Comparison of ENCODE assay signal across 11 cellular contexts in the genomic region with DNA sequence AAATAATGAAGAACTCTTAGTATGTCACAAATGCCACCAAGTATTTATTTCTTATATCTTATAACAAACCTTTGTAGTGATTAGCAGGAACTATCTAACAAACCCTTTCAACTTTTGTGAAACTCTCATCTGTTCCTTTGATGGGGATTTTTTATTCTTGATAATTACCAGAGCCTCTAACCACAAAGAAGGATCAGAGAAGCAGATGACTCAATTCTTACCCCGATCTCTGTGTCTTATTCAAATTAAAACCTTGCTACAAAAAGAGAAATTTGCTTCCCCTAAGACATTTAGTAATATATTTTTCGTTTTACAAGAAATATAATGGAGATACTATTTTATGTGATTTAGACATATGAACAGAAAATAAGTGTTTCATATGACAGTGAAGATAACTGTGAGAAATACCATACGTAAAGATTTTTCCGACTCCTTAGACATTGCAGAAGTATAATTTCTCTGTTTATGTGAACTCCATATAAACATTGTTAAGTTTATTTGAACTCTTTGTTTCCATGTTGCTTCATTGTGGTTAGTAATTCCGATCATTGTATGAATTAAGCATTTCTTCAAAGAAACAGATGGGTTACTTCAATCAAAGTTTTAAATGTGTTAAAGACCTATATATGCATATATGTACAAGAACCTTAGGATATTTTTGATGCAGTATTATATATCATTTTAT.
DNase-seq lines count a peak whose midpoint lies in the region; ATAC-seq lines count a peak whose summit lies in the region.
"Had no signal": no experiment of that assay in that cellular context is flagged by ENCODE, and none has a peak within 500 bp of the region (broad histone marks: within the 10 kb centered on the region; RNA-seq: fewer than 3 reads in every experiment).

No MANE protein-coding gene starts in this region.

- no peak overlapping the region for H3K4me3 Mint-ChIP-seq in activated naive CD4-positive, alpha-beta T cell treated with anti-CD3 and anti-CD28 coated beads, Interleukin-2, amount 50 U/mL, for 24 hours
- H3K4me3 Mint-ChIP-seq in stimulated activated naive CD8-positive, alpha-beta T cell treated with anti-CD3 and anti-CD28 coated beads, Interleukin-15, amount 100 ng/mL, for 72 hours: peak overlapping the region; percentile 39 to 62

- no peaks in the 10 kb centered on the region for H3K36me3 ChIP-seq in Karpas-422 (ENCODE audit: insufficient read depth, low read length)
- H3K36me3 ChIP-seq: ovary had no signal

- peaks cover 9% of the 10 kb centered on the region for H3K9me3 Mint-ChIP-seq in activated naive CD4-positive, alpha-beta T cell treated with anti-CD3 and anti-CD28 coated beads, Interleukin-2, amount 50 U/mL, for 24 hours
- H3K9me3 Mint-ChIP-seq in stimulated activated naive CD8-positive, alpha-beta T cell treated with anti-CD3 and anti-CD28 coated beads, Interleukin-15, amount 100 ng/mL, for 72 hours: peaks cover 0 to under 1% of the 10 kb centered on the region in 2 donors

- H3K79me2 ChIP-seq in Karpas-422 (ENCODE audit: low read length): no peaks in the 10 kb centered on the region

- H3K9me3 ChIP-seq in Karpas-422 (ENCODE audit: low read length): no peaks in the 10 kb centered on the region
- H3K9me3 ChIP-seq: ovary had no signal

- no peaks in the 10 kb centered on the region for H3K9me2 ChIP-seq in Karpas-422 (replicated peaks; ENCODE audit: insufficient read depth, low read length)

- peak; percentile 99 for ATAC-seq in HG02610 (IDR thresholded peaks at IDR 0.05; ENCODE audit: unreplicated experiment)
- peak; percentile 90 for ATAC-seq in stimulated activated naive CD8-positive, alpha-beta T cell treated with anti-CD3 and anti-CD28 coated beads, Interleukin-15, amount 100 ng/mL, for 72 hours

- no peaks in the 10 kb centered on the region for H4K20me1 ChIP-seq in Karpas-422 (ENCODE audit: insufficient read depth, low read depth, low read length)

- no peak overlapping the region for H3K9ac ChIP-seq in Karpas-422 (ENCODE audit: low read length)

- H3K36me3 Mint-ChIP-seq in activated naive CD4-positive, alpha-beta T cell treated with anti-CD3 and anti-CD28 coated beads, Interleukin-2, amount 50 U/mL, for 24 hours: peaks cover 8% of the 10 kb centered on the region

- no peak overlapping the region for H3K27ac ChIP-seq in Karpas-422 (ENCODE audit: low read length)
- H3K27ac ChIP-seq: ovary had no signal

- H3K27ac Mint-ChIP-seq in activated naive CD4-positive, alpha-beta T cell treated with anti-CD3 and anti-CD28 coated beads, Interleukin-2, amount 50 U/mL, for 24 hours: peak overlapping the region; percentile 53
- H3K27ac Mint-ChIP-seq in stimulated activated naive CD8-positive, alpha-beta T cell treated with anti-CD3 and anti-CD28 coated beads, Interleukin-15, amount 100 ng/mL, for 72 hours: peak overlapping the region in 1 of 2 donors; percentile 79

- peaks cover 39% of the 10 kb centered on the region for H3K4me1 Mint-ChIP-seq in activated naive CD4-positive, alpha-beta T cell treated with anti-CD3 and anti-CD28 coated beads, Interleukin-2, amount 50 U/mL, for 24 hours
- peaks cover 42% of the 10 kb centered on the region for H3K4me1 Mint-ChIP-seq in stimulated activated naive CD8-positive, alpha-beta T cell treated with anti-CD3 and anti-CD28 coated beads, Interleukin-15, amount 100 ng/mL, for 72 hours

- no peak overlapping the region for H3K4me3 ChIP-seq in Karpas-422 (ENCODE audit: low read length)
- H3K4me3 ChIP-seq: ovary had no signal

- no peaks in the 10 kb centered on the region for H3K27me3 ChIP-seq in Karpas-422 (ENCODE audit: low read length)
- H3K27me3 ChIP-seq: ovary had no signal

- H3K27me3 Mint-ChIP-seq in activated naive CD4-positive, alpha-beta T cell treated with anti-CD3 and anti-CD28 coated beads, Interleukin-2, amount 50 U/mL, for 24 hours: peaks cover 17% of the 10 kb centered on the region
- peaks cover 27% of the 10 kb centered on the region for H3K27me3 Mint-ChIP-seq in stimulated activated naive CD8-positive, alpha-beta T cell treated with anti-CD3 and anti-CD28 coated beads, Interleukin-15, amount 100 ng/mL, for 72 hours

- no peak overlapping the region for H2AFZ ChIP-seq in Karpas-422 (ENCODE audit: low read length)

- peaks cover 19% of the 10 kb centered on the region for H3K4me1 ChIP-seq in Karpas-422 (ENCODE audit: low read length)

- DNase-seq in activated naive CD4-positive, alpha-beta T cell treated with Interleukin-2 at 50 U/mL for 16 hours: no peak
- no peak for DNase-seq in Karpas-422
- DNase-seq in stimulated activated naive CD8-positive, alpha-beta T cell treated with anti-CD3 and anti-CD28 coated beads, Interleukin-15, amount 100 ng/mL, for 72 hours: no peak
- DNase-seq in iPS-NIHi7 (ENCODE audit: extremely low spot score): no peak
- no peak for DNase-seq in NCI-H2107 (lab: John Stamatoyannopoulos, UW)
- DNase-seq in ureter (ENCODE audit: low spot score): no peak
- DNase-seq: glutamatergic neuron, ovary, SHP77 had no signal

- H3K4me2 ChIP-seq in Karpas-422 (ENCODE audit: low read depth, low read length, poor library complexity, severe bottlenecking): peak overlapping the region; percentile 32
